ENCODE assay signal across 8 cellular contexts in the genomic region with DNA sequence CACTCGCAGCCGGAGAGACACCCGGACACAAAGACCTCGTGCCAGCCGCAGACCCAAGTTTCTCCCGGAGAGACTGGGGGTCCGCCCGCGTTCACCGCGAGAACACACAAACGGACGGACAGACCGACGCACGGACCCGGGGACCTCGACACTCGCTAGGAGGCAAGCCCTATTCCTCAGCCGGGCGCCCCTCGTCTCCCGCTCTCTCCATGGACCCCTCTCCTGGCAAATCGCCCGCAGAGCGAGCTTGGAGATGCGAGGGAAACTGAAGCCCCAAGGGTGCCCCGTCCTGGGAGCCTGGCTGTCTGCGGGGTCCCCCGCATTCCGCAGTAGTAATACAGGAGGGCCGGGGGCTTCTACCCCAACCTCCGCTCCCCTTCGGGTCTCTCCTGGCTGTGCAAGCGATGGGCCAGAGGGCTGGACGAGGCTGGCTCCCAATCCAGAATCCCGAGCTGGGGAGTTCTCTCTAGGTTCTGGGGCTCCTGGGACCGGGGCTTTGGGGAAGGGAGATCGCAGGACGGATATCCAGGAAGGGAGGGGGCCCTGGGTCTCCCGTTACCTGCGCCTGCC. TPM values are rescaled to one million over a fixed set of nuclear protein-coding genes. Genes with fewer than 3 reads are reported as not detected.
A peak's percentile ranks its signal among the peaks of the same experiment; 100 is the strongest.
DNase-seq lines count a peak whose midpoint lies in the region; ATAC-seq and TF ChIP-seq lines count a peak whose summit lies in the region.

No MANE protein-coding gene starts in this region.

- H3K36me3 ChIP-seq in CD8-positive, alpha-beta T cell (ENCODE audit: insufficient read depth, low read length), result no peaks in the 10 kb centered on the region
- H3K36me3 ChIP-seq in esophagus squamous epithelium (no peaks in the 10 kb centered on the region), trophoblast cell (ENCODE audit: control insufficient read depth in 1 of 2, insufficient read depth in 2 of 2, low read length in 2 of 2) (no peaks in the 10 kb centered on the region), PC-9 (ENCODE audit: low read depth) (no peaks in the 10 kb centered on the region)

- H3K4me3 Mint-ChIP-seq in CD8-positive, alpha-beta T cell, result peak overlapping the region; percentile 49

- no peak overlapping the region for H3K14ac ChIP-seq in trophoblast cell (ENCODE audit: low read length)

- H3K9me3 Mint-ChIP-seq in CD8-positive, alpha-beta T cell, result no peaks in the 10 kb centered on the region

- peaks cover 60% of the 10 kb centered on the region for H3K27me3 Mint-ChIP-seq in CD8-positive, alpha-beta T cell (ENCODE audit: low read depth)

- no peak for TF ChIP-seq POLR2A in esophagus squamous epithelium (IDR thresholded peaks at IDR 0.05)

- H3K4me1 Mint-ChIP-seq in CD8-positive, alpha-beta T cell (ENCODE audit: low read depth), result peaks cover 12% of the 10 kb centered on the region

- CTCF ChIA-PET in CD8-positive, alpha-beta T cell (lab: Charles Lee), result no interaction called here
- CTCF ChIA-PET in PC-9 (lab: Charles Lee), result no interaction called here

- H3K23ac ChIP-seq in trophoblast cell (ENCODE audit: low read length), result no peak overlapping the region

- POLR2A ChIA-PET in CD8-positive, alpha-beta T cell (lab: Charles Lee), result interaction anchor here (0.5 kb wide), 1 partner anchor 479 kb away, joined by 4 read pairs; no protein-coding TSS in a partner anchor
- POLR2A ChIA-PET in PC-9 (lab: Charles Lee; ENCODE audit: unreplicated experiment), result no interaction called here

- no peak overlapping the region for H3K27ac Mint-ChIP-seq in CD8-positive, alpha-beta T cell

- TF ChIP-seq CTCF in CD8-positive, alpha-beta T cell (IDR thresholded peaks at IDR 0.05), result no peak
- TF ChIP-seq CTCF in esophagus squamous epithelium (IDR thresholded peaks at IDR 0.05) (no peak), PC-9 (conservative IDR thresholded peaks at IDR 0.05) (no peak)

- H2BK5ac ChIP-seq in trophoblast cell (ENCODE audit: low read depth, low read length, poor library complexity), result no peak overlapping the region

- WGBS in esophagus squamous epithelium, 2 donors, result 0% methylated on average over 1 of the region's 42 CpGs; no CpG with 5 or more reads in 1 of the 2 donors
- WGBS in trophoblast cell (ENCODE audit: extremely low coverage, insufficient coverage, insufficient read length), result no CpG with 5 or more reads among the region's 42 CpGs

- no peak overlapping the region for H4K91ac ChIP-seq in trophoblast cell (ENCODE audit: low read depth, low read length)

- H2AFZ ChIP-seq in trophoblast cell (ENCODE audit: insufficient read depth, low read length, poor library complexity) (no peak overlapping the region), PC-9 (no peak overlapping the region)

- H2BK120ac ChIP-seq in trophoblast cell (ENCODE audit: insufficient read depth, low read length, poor library complexity), result no peak overlapping the region

- H3K27me3 ChIP-seq in CD8-positive, alpha-beta T cell (ENCODE audit: insufficient read depth, low read length), result peaks cover 37% of the 10 kb centered on the region
- H3K27me3 ChIP-seq in esophagus squamous epithelium, result peaks cover 18 to 99% (median 34%) of the 10 kb centered on the region in 4 donors
- peaks cover 35% of the 10 kb centered on the region for H3K27me3 ChIP-seq in trophoblast cell (ENCODE audit: insufficient read depth, low read length)
- H3K27me3 ChIP-seq in PC-9 (ENCODE audit: insufficient read depth, low read depth), result 0 out of 2 replicates have a peak, but pooled peaks cover 4% of the 10 kb centered on the region

- no peak for DNase-seq in CD8-positive, alpha-beta T cell
- DNase-seq in NCI-H2171 (lab: John Stamatoyannopoulos, UW), result peak; percentile 46
- no peak for DNase-seq in esophagus squamous epithelium (lab: John Stamatoyannopoulos, UW)
- DNase-seq in trophoblast cell, result no peak
- no peak for DNase-seq in PC-9
- DNase-seq in T-helper 1 cell, result no peak
- no peak for DNase-seq in Ammon's horn (ENCODE audit: low spot score)
- DNase-seq in SKM-1 treated with dmso at 0.1 percent for 144 hours (lab: John Stamatoyannopoulos, UW; ENCODE audit: unreplicated experiment), result no peak

- intact Hi-C loops in CD8-positive, alpha-beta T cell (cut with DNase I, micrococcal nuclease), result no loop called here
- intact Hi-C loops in esophagus squamous epithelium (cut with DNase I) (no loop called here), PC-9 (cut with micrococcal nuclease; ENCODE audit: unreplicated experiment) (no loop called here)

- H3K9ac ChIP-seq in trophoblast cell (ENCODE audit: low read length), result no peak overlapping the region

- H3K79me1 ChIP-seq in trophoblast cell (ENCODE audit: low read length), result no peaks in the 10 kb centered on the region

- no peak for ATAC-seq in CD8-positive, alpha-beta T cell

- no peaks in the 10 kb centered on the region for H3K79me2 ChIP-seq in trophoblast cell (ENCODE audit: control insufficient read depth, insufficient read depth, low read length, poor library complexity)
- no peaks in the 10 kb centered on the region for H3K79me2 ChIP-seq in PC-9 (ENCODE audit: low read depth)

- H3K9me3 ChIP-seq in CD8-positive, alpha-beta T cell (ENCODE audit: low read length), result no peaks in the 10 kb centered on the region
- H3K9me3 ChIP-seq in esophagus squamous epithelium (no peaks in the 10 kb centered on the region), trophoblast cell (ENCODE audit: insufficient read depth, low read depth, low read length) (peaks cover 5% of the 10 kb centered on the region), PC-9 (ENCODE audit: insufficient read depth, low read depth) (no peaks in the 10 kb centered on the region)

- no peak overlapping the region for H2BK12ac ChIP-seq in trophoblast cell (ENCODE audit: low read length)

- peak overlapping the region; percentile 92 for H3K4me2 ChIP-seq in trophoblast cell (ENCODE audit: low read length)
- H3K4me2 ChIP-seq in PC-9, result no peak overlapping the region

- H4K20me1 ChIP-seq in PC-9 (ENCODE audit: insufficient read depth), result no peaks in the 10 kb centered on the region

- no peak overlapping the region for H4K8ac ChIP-seq in trophoblast cell (ENCODE audit: low read depth, low read length)

- peaks cover 23% of the 10 kb centered on the region for H3K4me1 ChIP-seq in CD8-positive, alpha-beta T cell (ENCODE audit: insufficient read depth, low read length)
- H3K4me1 ChIP-seq in esophagus squamous epithelium (peaks cover 21 to 33% (median 25%) of the 10 kb centered on the region in 3 donors), trophoblast cell (ENCODE audit: control insufficient read depth in 1 of 2, insufficient read depth in 2 of 2, low read length in 2 of 2) (peaks cover 7 to 8% of the 10 kb centered on the region in 2 experiments), PC-9 (replicated peaks; ENCODE audit: insufficient read depth) (no peaks in the 10 kb centered on the region)

- peak overlapping the region; percentile 46 for H3K4me3 ChIP-seq in CD8-positive, alpha-beta T cell (ENCODE audit: low read depth, low read length)
- H3K4me3 ChIP-seq in esophagus squamous epithelium (peak overlapping the region; percentile 2 to 67 (median 32)), trophoblast cell (ENCODE audit: low read depth, low read length) (peak overlapping the region; percentile 21), PC-9 (no peak overlapping the region)

- no peak overlapping the region for H3K27ac ChIP-seq in CD8-positive, alpha-beta T cell (ENCODE audit: low read depth, low read length)
- no peak overlapping the region for H3K27ac ChIP-seq in esophagus squamous epithelium
- H3K27ac ChIP-seq in trophoblast cell (ENCODE audit: low read depth, low read length), result no peak overlapping the region
- no peak overlapping the region for H3K27ac ChIP-seq in PC-9

- no peaks in the 10 kb centered on the region for H3K36me3 Mint-ChIP-seq in CD8-positive, alpha-beta T cell

- no TSS peak for BruUV-seq in PC-9 (replicated peaks; lab: Mats Ljungman, UMichigan)

- H4K12ac ChIP-seq in trophoblast cell (ENCODE audit: low read depth, low read length), result no peak overlapping the region

- no peaks in the 10 kb centered on the region for H3K9me2 ChIP-seq in PC-9 (ENCODE audit: insufficient read depth)

- H3K18ac ChIP-seq in trophoblast cell (ENCODE audit: low read length), result no peak overlapping the region

- no peaks in the 10 kb centered on the region for H3F3A ChIP-seq in PC-9 (ENCODE audit: insufficient read depth, low read depth)

- no peak overlapping the region for H2AK5ac ChIP-seq in trophoblast cell (ENCODE audit: low read length)

- H3K4ac ChIP-seq in trophoblast cell (ENCODE audit: low read depth, low read length), result no peak overlapping the region

RNA-seq across cellular contexts. Expression of a gene that starts 0.5 kb away (rescaled TPM):
- total RNA-seq in CD8-positive, alpha-beta T cell, result not detected
- total RNA-seq in esophagus squamous epithelium, result not detected
- polyA plus RNA-seq in trophoblast cell (2013), result 0.60 and 0.76 TPM in 2 replicates
- total RNA-seq in PC-9 (2021), result not detected in 2 replicates
